Comparison of ENCODE assay signal across 8 cellular contexts in the genomic region with DNA sequence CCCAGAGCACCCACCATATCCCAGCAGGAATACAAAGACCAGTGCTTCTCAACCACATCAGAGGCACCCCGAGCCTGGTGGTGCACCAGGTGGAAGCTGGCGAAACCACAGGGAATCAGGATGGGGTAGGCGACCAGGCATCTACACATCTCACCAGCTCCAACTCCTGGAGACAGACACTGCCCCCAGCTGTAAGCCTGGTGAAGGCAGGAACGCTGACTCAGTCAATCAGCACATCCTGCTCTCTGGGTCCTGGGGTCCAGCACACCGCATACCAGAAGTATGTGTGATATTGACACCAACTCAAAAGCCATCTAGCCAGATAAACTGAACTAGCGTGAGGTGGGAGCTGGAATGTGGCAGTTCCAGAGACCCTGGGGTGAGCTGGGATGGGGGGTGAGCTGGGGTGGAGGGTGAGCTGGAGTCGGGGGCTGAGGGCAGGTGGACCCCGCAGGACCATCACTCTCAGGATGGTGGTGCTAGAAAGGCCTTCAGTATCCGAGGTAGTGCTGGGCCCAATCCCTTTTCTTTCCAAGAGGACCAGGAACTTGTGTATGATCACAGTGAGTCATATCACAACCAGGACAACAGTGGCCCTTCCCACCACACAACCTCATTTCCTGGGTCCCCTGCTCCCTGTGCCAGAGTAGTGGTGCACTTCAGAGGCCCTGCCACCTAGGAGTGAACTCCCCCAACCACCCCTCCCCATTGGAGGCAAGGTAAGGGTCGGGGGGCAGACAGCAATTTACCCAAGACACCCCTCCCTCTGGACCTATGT. TPM values are rescaled to one million over a fixed set of nuclear protein-coding genes. Genes with fewer than 3 reads are reported as not detected.
A peak's percentile ranks its signal among the peaks of the same experiment; 100 is the strongest.
DNase-seq lines count a peak whose midpoint lies in the region; ATAC-seq and TF ChIP-seq lines count a peak whose summit lies in the region.

No MANE protein-coding gene starts in this region.

- in situ Hi-C loops in gastrocnemius medialis (cut with MboI; ENCODE audit: low sequenced_read_pairs in 4 of 4), result no loop called here

- no peaks in the 10 kb centered on the region for H4K20me1 ChIP-seq in fibroblast of lung (ENCODE audit: control insufficient read depth, extremely low read depth, insufficient read depth, low read length)

- peak overlapping the region; percentile 97 for H3K4me2 ChIP-seq in fibroblast of lung (ENCODE audit: extremely low read depth, insufficient read depth, low read length)

- H3K4me3 Mint-ChIP-seq in activated CD4-positive, alpha-beta T cell treated with anti-CD3 and anti-CD28 coated beads, Interleukin-2, amount 10 ng/mL, durations not matched to agents 24 days and 14 days, result no peak overlapping the region

- no peak for TF ChIP-seq POLR2A in gastrocnemius medialis (IDR thresholded peaks at IDR 0.05)

- TF ChIP-seq CTCF in fibroblast of lung (conservative IDR thresholded peaks at IDR 0.05 in 1 of 2, IDR thresholded peaks at IDR 0.05 in 1 of 2; ENCODE audit: low read depth in 1 of 2, low read length in 2 of 2) (no peak), gastrocnemius medialis (IDR thresholded peaks at IDR 0.05 in 4 of 5, conservative IDR thresholded peaks at IDR 0.05 in 1 of 5) (no peak)

- no peak overlapping the region for H3K27ac Mint-ChIP-seq in activated CD4-positive, alpha-beta T cell treated with anti-CD3 and anti-CD28 coated beads, Interleukin-2, amount 10 ng/mL, durations not matched to agents 24 days and 14 days

- H3K9me3 ChIP-seq in fibroblast of lung (ENCODE audit: control insufficient read depth, insufficient read depth, low read depth, low read length) (no peaks in the 10 kb centered on the region), gastrocnemius medialis (no peaks in the 10 kb centered on the region)

- H3K36me3 Mint-ChIP-seq in activated CD4-positive, alpha-beta T cell treated with anti-CD3 and anti-CD28 coated beads, Interleukin-2, amount 10 ng/mL, durations not matched to agents 24 days and 14 days (ENCODE audit: low read depth), result no peaks in the 10 kb centered on the region

- peak overlapping the region; percentile 82 for H3K27ac ChIP-seq in fibroblast of lung (ENCODE audit: insufficient read depth, low read length)
- peak overlapping the region; percentile 51 to 79 (median 71) for H3K27ac ChIP-seq in gastrocnemius medialis

- H3K4me3 ChIP-seq in fibroblast of lung (replicated peaks in 1 of 4; ENCODE audit: control extremely low read depth in 1 of 4, insufficient read depth in 1 of 4, low read depth in 3 of 4, low read length in 4 of 4) (peak overlapping the region; percentile 75 to 84 (median 82)), gastrocnemius medialis (no peak overlapping the region)

- peaks cover 32% of the 10 kb centered on the region for H3K36me3 ChIP-seq in fibroblast of lung (ENCODE audit: control insufficient read depth, insufficient read depth, low read length)
- no peaks in the 10 kb centered on the region for H3K36me3 ChIP-seq in gastrocnemius medialis

- peaks cover 39% of the 10 kb centered on the region for H3K4me1 ChIP-seq in fibroblast of lung (ENCODE audit: control insufficient read depth, extremely low read depth, insufficient read depth, low read length)
- peaks cover 9 to 16% of the 10 kb centered on the region in 2 donors for H3K4me1 ChIP-seq in gastrocnemius medialis

- no peak overlapping the region for H2AFZ ChIP-seq in fibroblast of lung (ENCODE audit: low read length)

- peaks cover 22% of the 10 kb centered on the region for H3K4me1 Mint-ChIP-seq in activated CD4-positive, alpha-beta T cell treated with anti-CD3 and anti-CD28 coated beads, Interleukin-2, amount 10 ng/mL, durations not matched to agents 24 days and 14 days

- H3K79me2 ChIP-seq in fibroblast of lung (ENCODE audit: control insufficient read depth, insufficient read depth, low read length), result peaks cover 42% of the 10 kb centered on the region

- H3K9me3 Mint-ChIP-seq in activated CD4-positive, alpha-beta T cell treated with anti-CD3 and anti-CD28 coated beads, Interleukin-2, amount 10 ng/mL, durations not matched to agents 24 days and 14 days, result no peaks in the 10 kb centered on the region

- peaks cover 8% of the 10 kb centered on the region for H3K27me3 Mint-ChIP-seq in activated CD4-positive, alpha-beta T cell treated with anti-CD3 and anti-CD28 coated beads, Interleukin-2, amount 10 ng/mL, durations not matched to agents 24 days and 14 days

- intact Hi-C loops in gastrocnemius medialis (cut with DNase I; ENCODE audit: low total_unique reads), result no loop called here
- intact Hi-C loops in activated CD4-positive, alpha-beta T cell treated with anti-CD3 and anti-CD28 coated beads, Interleukin-2, amount 10 ng/mL, durations not matched to agents 24 days and 14 days (cut with micrococcal nuclease), result no loop called here

- DNase-seq in ELR (ENCODE audit: low read depth), result peak; percentile 74
- peak; percentile 98 for DNase-seq in SW480 (ENCODE audit: low spot score)
- peak in 1 of 2 donors; percentile 75 for DNase-seq in fibroblast of lung (ENCODE audit: low read depth in 2 of 2)
- no peak for DNase-seq in gastrocnemius medialis
- no peak for DNase-seq in activated CD4-positive, alpha-beta T cell treated with anti-CD3 and anti-CD28 coated beads, Interleukin-2, amount 10 ng/mL, durations not matched to agents 24 days and 14 days
- DNase-seq in COLO668 (lab: John Stamatoyannopoulos, UW; ENCODE audit: unreplicated experiment), result no peak
- no peak for DNase-seq in NCI-H2227 treated with DMSO at 0.1 percent for 48 hours (lab: John Stamatoyannopoulos, UW)

- H3K27me3 ChIP-seq in fibroblast of lung (ENCODE audit: control insufficient read depth, insufficient read depth, low read length) (no peaks in the 10 kb centered on the region), gastrocnemius medialis (peaks cover 0 to 4% (median 0%) of the 10 kb centered on the region in 3 donors)

- ATAC-seq in gastrocnemius medialis, result no peak
- ATAC-seq in HG02610 (IDR thresholded peaks at IDR 0.05; ENCODE audit: unreplicated experiment), result no peak

- H3K9ac ChIP-seq in fibroblast of lung (ENCODE audit: insufficient read depth, low read length), result no peak overlapping the region

RNA-seq across cellular contexts. Expression of a gene that starts 2.5 kb away (rescaled TPM):
- total RNA-seq in fibroblast of lung (96.4 and 102 TPM in 2 replicates), gastrocnemius medialis (10 to 100 TPM; 16.3 to 27.5 (median 23.2) TPM)
- 138 and 181 TPM in 2 replicates for polyA plus RNA-seq in fibroblast of lung
- polyA plus RNA-seq in fibroblast of lung (2012), result 168 and 193 TPM in 2 replicates
- polyA minus RNA-seq in fibroblast of lung (ENCODE audit: low replicate concordance), result 167 and 256 TPM in 2 replicates
- total RNA-seq in activated CD4-positive, alpha-beta T cell treated with anti-CD3 and anti-CD28 coated beads, Interleukin-2, amount 10 ng/mL, durations not matched to agents 24 days and 14 days, result 22.0 and 23.5 TPM in 2 replicates

RNA-seq across cellular contexts. Expression of a gene that starts 24.3 kb away (rescaled TPM):
- 2.1 and 2.3 TPM in 2 replicates for total RNA-seq in fibroblast of lung
- polyA plus RNA-seq in fibroblast of lung, result 1.6 TPM in 2 replicates
- polyA plus RNA-seq in fibroblast of lung (2012), result 3.1 and 5.9 TPM in 2 replicates
- polyA minus RNA-seq in fibroblast of lung (ENCODE audit: low replicate concordance), result 0.78 and 1.9 TPM in 2 replicates
- 1 to 10 TPM in 2 of 4 donors, under 1 TPM in 1, not detected in 1; 0.63 to 2.0 (median 1.4) TPM for total RNA-seq in gastrocnemius medialis
- 13.6 TPM in 2 replicates for total RNA-seq in activated CD4-positive, alpha-beta T cell treated with anti-CD3 and anti-CD28 coated beads, Interleukin-2, amount 10 ng/mL, durations not matched to agents 24 days and 14 days

RNA-seq across cellular contexts. Expression of a gene that starts 26.5 kb away (rescaled TPM):
- 55.2 and 65.2 TPM in 2 replicates for total RNA-seq in fibroblast of lung
- 117 and 245 TPM in 2 replicates for polyA plus RNA-seq in fibroblast of lung
- polyA plus RNA-seq in fibroblast of lung (2012), result 250 and 446 TPM in 2 replicates
- polyA minus RNA-seq in fibroblast of lung (ENCODE audit: low replicate concordance), result 267 and 376 TPM in 2 replicates
- total RNA-seq in gastrocnemius medialis, result 100 to 1,000 TPM; 132 to 244 (median 220) TPM
- 64.9 and 65.3 TPM in 2 replicates for total RNA-seq in activated CD4-positive, alpha-beta T cell treated with anti-CD3 and anti-CD28 coated beads, Interleukin-2, amount 10 ng/mL, durations not matched to agents 24 days and 14 days

RNA-seq across cellular contexts. Expression of a gene that starts 38.7 kb away (rescaled TPM):
- total RNA-seq in fibroblast of lung (0.99 and 2.1 TPM in 2 replicates), gastrocnemius medialis (1 to 10 TPM; 2.1 to 5.1 (median 2.9) TPM)
- polyA plus RNA-seq in fibroblast of lung, result 0.58 and 1.5 TPM in 2 replicates
- 0.54 and 2.2 TPM in 2 replicates for polyA plus RNA-seq in fibroblast of lung (2012)
- polyA minus RNA-seq in fibroblast of lung (ENCODE audit: low replicate concordance), result 0.19 and 6.0 TPM in 2 replicates
- total RNA-seq in activated CD4-positive, alpha-beta T cell treated with anti-CD3 and anti-CD28 coated beads, Interleukin-2, amount 10 ng/mL, durations not matched to agents 24 days and 14 days, result 4.5 and 5.2 TPM in 2 replicates

RNA-seq across cellular contexts. Expression of a gene that starts 44.5 kb away (rescaled TPM):
- total RNA-seq in fibroblast of lung (13.1 and 15.0 TPM in 2 replicates), gastrocnemius medialis (10 to 100 TPM; 12.7 to 40.5 (median 32.2) TPM)
- 15.8 and 23.4 TPM in 2 replicates for polyA plus RNA-seq in fibroblast of lung
- polyA plus RNA-seq in fibroblast of lung (2012), result 16.0 and 28.2 TPM in 2 replicates
- polyA minus RNA-seq in fibroblast of lung (ENCODE audit: low replicate concordance), result 9.2 and 18.0 TPM in 2 replicates
- total RNA-seq in activated CD4-positive, alpha-beta T cell treated with anti-CD3 and anti-CD28 coated beads, Interleukin-2, amount 10 ng/mL, durations not matched to agents 24 days and 14 days, result 136 and 149 TPM in 2 replicates

Comparison
In these comparisons a context has a peak if more than half of its experiments do, and no peak if none do; other contexts are left out.
1. DNase-seq: peak in ELR (single experiment) and SW480 (single experiment); none in gastrocnemius medialis (0 of 2), activated CD4-positive, alpha-beta T cell treated with anti-CD3 and anti-CD28 coated beads, Interleukin-2, amount 10 ng/mL, durations not matched to agents 24 days and 14 days (single experiment), COLO668 (single experiment) and NCI-H2227 treated with DMSO at 0.1 percent for 48 hours (single experiment).
2. H3K4me3 ChIP-seq: peak in fibroblast of lung (4 of 4); none in gastrocnemius medialis (0 of 4).